In the genomic region with DNA sequence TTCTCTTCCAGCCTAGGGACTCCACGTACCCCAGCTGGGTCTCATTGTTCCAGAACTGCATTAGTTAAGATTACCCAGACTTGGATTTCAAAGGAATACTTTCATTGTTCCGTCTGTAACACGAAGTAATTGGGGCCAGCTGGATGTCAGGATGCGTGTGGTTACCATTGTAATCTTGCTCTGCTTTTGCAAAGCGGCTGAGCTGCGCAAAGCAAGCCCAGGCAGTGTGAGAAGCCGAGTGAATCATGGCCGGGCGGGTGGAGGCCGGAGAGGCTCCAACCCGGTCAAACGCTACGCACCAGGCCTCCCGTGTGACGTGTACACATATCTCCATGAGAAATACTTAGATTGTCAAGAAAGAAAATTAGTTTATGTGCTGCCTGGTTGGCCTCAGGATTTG, we compare ENCODE assay signal across 10 cellular contexts. TPM values are rescaled to one million over a fixed set of nuclear protein-coding genes. Genes with fewer than 3 reads are reported as not detected.
A peak's percentile ranks its signal among the peaks of the same experiment; 100 is the strongest.
DNase-seq lines count a peak whose midpoint lies in the region; ATAC-seq and TF ChIP-seq lines count a peak whose summit lies in the region.
"Had no signal": no experiment of that assay in that cellular context is flagged by ENCODE, and none has a peak within 500 bp of the region (broad histone marks: within the 10 kb centered on the region; RNA-seq: fewer than 3 reads in every experiment).

No MANE protein-coding gene starts in this region.

- H3K4me1 Mint-ChIP-seq in HFFc6 (ENCODE audit: low read depth) = peaks cover 53% of the 10 kb centered on the region
- H3K4me1 Mint-ChIP-seq in activated CD4-positive, alpha-beta T cell treated with anti-CD3 and anti-CD28 coated beads, Interleukin-2, amount 10 ng/mL, durations not matched to agents 7 days and 5 days = no peaks in the 10 kb centered on the region
- H3K4me1 Mint-ChIP-seq: stimulated activated naive B cell treated with anti-CD40 and anti-IgM and Interleukin-4, amounts not matched to agents 10 μg/mL and 1 μg/mL and 100 μg/mL, for 72 hours had no signal

- H3K4me3 ChIP-seq in effector memory CD4-positive, alpha-beta T cell (ENCODE audit: insufficient read depth, low read depth, low read length, poor library complexity, severe bottlenecking) = no peak overlapping the region

- CTCF ChIA-PET in activated CD4-positive, alpha-beta T cell treated with anti-CD3 and anti-CD28 coated beads, Interleukin-2, amount 10 ng/mL, durations not matched to agents 7 days and 5 days (lab: Charles Lee) = interaction anchor here (1.0 kb wide), 1 partner anchor 10 kb away, joined by 3 read pairs; no protein-coding TSS in a partner anchor

- no peaks in the 10 kb centered on the region for H3K27me3 ChIP-seq in effector memory CD4-positive, alpha-beta T cell (replicated peaks; ENCODE audit: control insufficient read depth, insufficient read depth, low read length, poor library complexity, severe bottlenecking)

- DNase-seq in HFFc6 = peak; percentile 90
- peak; percentile 80 for DNase-seq in ecto neural progenitor cell (ENCODE audit: low spot score)
- peak; percentile 20 to 30 for DNase-seq in left colon
- peak; percentile 77 for DNase-seq in stromal cell of bone marrow (ENCODE audit: low read depth)
- DNase-seq in effector memory CD4-positive, alpha-beta T cell = no peak
- DNase-seq in OCI-M1 (lab: John Stamatoyannopoulos, UW) = no peak
- DNase-seq in NCI-H1694 (lab: John Stamatoyannopoulos, UW) = no peak
- no peak for DNase-seq in activated CD4-positive, alpha-beta T cell treated with anti-CD3 and anti-CD28 coated beads, Interleukin-2, amount 10 ng/mL, durations not matched to agents 7 days and 5 days
- DNase-seq: stimulated activated naive B cell treated with anti-CD40 and anti-IgM and Interleukin-4, amounts not matched to agents 10 μg/mL and 1 μg/mL and 100 μg/mL, for 72 hours had no signal

- no peaks in the 10 kb centered on the region for H3K4me1 ChIP-seq in effector memory CD4-positive, alpha-beta T cell (ENCODE audit: control insufficient read depth, insufficient read depth, low read length, poor library complexity, severe bottlenecking)

- H3K36me3 Mint-ChIP-seq in HFFc6 (ENCODE audit: low read depth) = 0 out of 2 replicates have a peak, but pooled peaks cover 3% of the 10 kb centered on the region
- no peaks in the 10 kb centered on the region for H3K36me3 Mint-ChIP-seq in activated CD4-positive, alpha-beta T cell treated with anti-CD3 and anti-CD28 coated beads, Interleukin-2, amount 10 ng/mL, durations not matched to agents 7 days and 5 days (ENCODE audit: low read depth)
- H3K36me3 Mint-ChIP-seq: stimulated activated naive B cell treated with anti-CD40 and anti-IgM and Interleukin-4, amounts not matched to agents 10 μg/mL and 1 μg/mL and 100 μg/mL, for 72 hours had no signal

- no peaks in the 10 kb centered on the region; the same call in 1 of the 2 replicates for H3K27me3 Mint-ChIP-seq in HFFc6 (ENCODE audit: insufficient read depth)
- no peaks in the 10 kb centered on the region for H3K27me3 Mint-ChIP-seq in activated CD4-positive, alpha-beta T cell treated with anti-CD3 and anti-CD28 coated beads, Interleukin-2, amount 10 ng/mL, durations not matched to agents 7 days and 5 days
- H3K27me3 Mint-ChIP-seq: stimulated activated naive B cell treated with anti-CD40 and anti-IgM and Interleukin-4, amounts not matched to agents 10 μg/mL and 1 μg/mL and 100 μg/mL, for 72 hours had no signal

- no peak for ATAC-seq in left colon
- ATAC-seq: stimulated activated naive B cell treated with anti-CD40 and anti-IgM and Interleukin-4, amounts not matched to agents 10 μg/mL and 1 μg/mL and 100 μg/mL, for 72 hours had no signal

- H3K36me3 ChIP-seq in effector memory CD4-positive, alpha-beta T cell (ENCODE audit: control insufficient read depth, insufficient read depth, low read length) = no peaks in the 10 kb centered on the region

- POLR2A ChIA-PET in activated CD4-positive, alpha-beta T cell treated with anti-CD3 and anti-CD28 coated beads, Interleukin-2, amount 10 ng/mL, durations not matched to agents 7 days and 5 days (lab: Charles Lee) = no interaction called here

- TF ChIP-seq CTCF in HFFc6 (IDR thresholded peaks at IDR 0.05) = no peak

- H3K9me3 ChIP-seq in effector memory CD4-positive, alpha-beta T cell (ENCODE audit: control insufficient read depth, low read length) = no peaks in the 10 kb centered on the region

- peak overlapping the region; percentile 74 for H3K4me3 Mint-ChIP-seq in HFFc6
- no peak overlapping the region for H3K4me3 Mint-ChIP-seq in activated CD4-positive, alpha-beta T cell treated with anti-CD3 and anti-CD28 coated beads, Interleukin-2, amount 10 ng/mL, durations not matched to agents 7 days and 5 days
- H3K4me3 Mint-ChIP-seq: stimulated activated naive B cell treated with anti-CD40 and anti-IgM and Interleukin-4, amounts not matched to agents 10 μg/mL and 1 μg/mL and 100 μg/mL, for 72 hours; T-helper 2 cell treated with Interferon-gamma antibody and Interleukin-4, amounts not matched to agents 5 μg/mL and 100 μg/mL, for 36 hours had no signal

- no peak overlapping the region for H3K27ac ChIP-seq in effector memory CD4-positive, alpha-beta T cell (ENCODE audit: insufficient read depth, low read length, poor library complexity, severe bottlenecking)

- no peaks in the 10 kb centered on the region for H3K9me3 Mint-ChIP-seq in HFFc6
- no peaks in the 10 kb centered on the region for H3K9me3 Mint-ChIP-seq in activated CD4-positive, alpha-beta T cell treated with anti-CD3 and anti-CD28 coated beads, Interleukin-2, amount 10 ng/mL, durations not matched to agents 7 days and 5 days
- H3K9me3 Mint-ChIP-seq: stimulated activated naive B cell treated with anti-CD40 and anti-IgM and Interleukin-4, amounts not matched to agents 10 μg/mL and 1 μg/mL and 100 μg/mL, for 72 hours; T-helper 2 cell treated with Interferon-gamma antibody and Interleukin-4, amounts not matched to agents 5 μg/mL and 100 μg/mL, for 36 hours had no signal

- peak overlapping the region; percentile 93 for H3K27ac Mint-ChIP-seq in HFFc6
- no peak overlapping the region for H3K27ac Mint-ChIP-seq in activated CD4-positive, alpha-beta T cell treated with anti-CD3 and anti-CD28 coated beads, Interleukin-2, amount 10 ng/mL, durations not matched to agents 7 days and 5 days
- H3K27ac Mint-ChIP-seq: stimulated activated naive B cell treated with anti-CD40 and anti-IgM and Interleukin-4, amounts not matched to agents 10 μg/mL and 1 μg/mL and 100 μg/mL, for 72 hours; T-helper 2 cell treated with Interferon-gamma antibody and Interleukin-4, amounts not matched to agents 5 μg/mL and 100 μg/mL, for 36 hours had no signal

- intact Hi-C loops in left colon (cut with DNase I, micrococcal nuclease) = no loop called here

RNA-seq across cellular contexts. Expression of a gene that starts 21.0 kb away (rescaled TPM):
- 10 to 100 TPM in 2 of 6 experiments, 1 to 10 TPM in 4; 4.2 to 48.2 (median 4.8) TPM for total RNA-seq in HFFc6 (2021; fragmentation: NEBNext Ultra II Directional; extraction: Animal tissue kit (Norgen Biotek cat#: 25700))
- 1 to 10 TPM in 1 of 2 donors, under 1 TPM in 1; 0.67 to 1.4 TPM for total RNA-seq in left colon
- total RNA-seq in activated CD4-positive, alpha-beta T cell treated with anti-CD3 and anti-CD28 coated beads, Interleukin-2, amount 10 ng/mL, durations not matched to agents 7 days and 5 days = under 1 TPM; 0.30 to 0.58 TPM

Comparison
In these comparisons a context has a peak if more than half of its experiments do, and no peak if none do; other contexts are left out.
1. DNase-seq: peak in HFFc6 (single experiment), ecto neural progenitor cell (single experiment), left colon (2 of 2) and stromal cell of bone marrow (single experiment); none in effector memory CD4-positive, alpha-beta T cell (0 of 3), OCI-M1 (single experiment), NCI-H1694 (single experiment) and activated CD4-positive, alpha-beta T cell treated with anti-CD3 and anti-CD28 coated beads, Interleukin-2, amount 10 ng/mL, durations not matched to agents 7 days and 5 days (single experiment).